ENCODE assay signal across 8 cellular contexts in genomic region chrX:1535241-1536041, GRCh38. TPM values are rescaled to one million over a fixed set of nuclear protein-coding genes. Genes with fewer than 3 reads are reported as not detected.
DNase-seq lines count a peak whose midpoint lies in the region; ATAC-seq and TF ChIP-seq lines count a peak whose summit lies in the region.

No MANE protein-coding gene starts in this region.

- H3K9me2 ChIP-seq in Loucy (replicated peaks; ENCODE audit: low read depth, low read length) (no peaks in the 10 kb centered on the region), hepatocyte (replicated peaks; ENCODE audit: insufficient read depth) (no peaks in the 10 kb centered on the region)

- H3K4me2 ChIP-seq in Loucy (ENCODE audit: low read depth, low read length, poor library complexity, severe bottlenecking) (peak overlapping the region; percentile 59), hepatocyte (no peak overlapping the region)

- peak overlapping the region; percentile 90 for H3K9ac ChIP-seq in Loucy (ENCODE audit: low read depth, low read length, poor library complexity, severe bottlenecking)
- peak overlapping the region; percentile 34 for H3K9ac ChIP-seq in mucosa of stomach (ENCODE audit: low read length)

- peak; percentile 54 for DNase-seq in activated T-cell treated with anti-CD3 and anti-CD28 coated beads, Interleukin-2, amount 50 U/mL, for 1 hour
- DNase-seq in osteocyte (ENCODE audit: extremely low spot score, unreplicated experiment) (no peak), foreskin keratinocyte (no peak), hepatocyte (ENCODE audit: low spot score) (no peak), DMS 273 (lab: John Stamatoyannopoulos, UW; ENCODE audit: unreplicated experiment) (no peak)

- peaks cover 5% of the 10 kb centered on the region for H3K4me1 ChIP-seq in Loucy (ENCODE audit: insufficient read depth, low read length, poor library complexity, severe bottlenecking)
- H3K4me1 ChIP-seq in mucosa of stomach (ENCODE audit: control insufficient read depth, insufficient read depth, low read length) = no peaks in the 10 kb centered on the region
- H3K4me1 ChIP-seq in foreskin keratinocyte = no peaks in the 10 kb centered on the region
- H3K4me1 ChIP-seq in hepatocyte (ENCODE audit: insufficient read depth) = no peaks in the 10 kb centered on the region

- no peaks in the 10 kb centered on the region for H3K27me3 ChIP-seq in Loucy (ENCODE audit: insufficient read depth, low read length, poor library complexity, severe bottlenecking)
- H3K27me3 ChIP-seq in mucosa of stomach (ENCODE audit: control insufficient read depth, insufficient read depth, low read length) = no peaks in the 10 kb centered on the region
- H3K27me3 ChIP-seq in foreskin keratinocyte = no peaks in the 10 kb centered on the region
- H3K27me3 ChIP-seq in hepatocyte = no peaks in the 10 kb centered on the region

- H3K27me3 Mint-ChIP-seq in osteocyte (ENCODE audit: unreplicated experiment) = no peaks in the 10 kb centered on the region

- H4K20me1 ChIP-seq in Loucy (ENCODE audit: insufficient read depth, low read length, poor library complexity, severe bottlenecking) (peaks cover 30% of the 10 kb centered on the region), hepatocyte (ENCODE audit: insufficient read depth, poor library complexity, severe bottlenecking) (no peaks in the 10 kb centered on the region)

- no peaks in the 10 kb centered on the region for H3K9me3 ChIP-seq in Loucy (ENCODE audit: insufficient read depth, low read depth, low read length)
- no peaks in the 10 kb centered on the region for H3K9me3 ChIP-seq in mucosa of stomach (ENCODE audit: control insufficient read depth, low read length)
- no peaks in the 10 kb centered on the region for H3K9me3 ChIP-seq in hepatocyte (ENCODE audit: low read depth)

- no peaks in the 10 kb centered on the region for H3K4me1 Mint-ChIP-seq in osteocyte (ENCODE audit: unreplicated experiment)

- H3K27ac Mint-ChIP-seq in osteocyte (ENCODE audit: unreplicated experiment) = no peak overlapping the region

- ATAC-seq in GM19043 (IDR thresholded peaks at IDR 0.05; ENCODE audit: low read depth, unreplicated experiment) = peak; percentile 23
- ATAC-seq in foreskin keratinocyte = no peak

- TF ChIP-seq CTCF in Loucy (conservative IDR thresholded peaks at IDR 0.05; ENCODE audit: low read length) = no peak
- no peak for TF ChIP-seq CTCF in osteocyte (IDR thresholded peaks at IDR 0.05)
- TF ChIP-seq CTCF in foreskin keratinocyte (conservative IDR thresholded peaks at IDR 0.05) = no peak
- no peak for TF ChIP-seq CTCF in hepatocyte (IDR thresholded peaks at IDR 0.05; ENCODE audit: poor library complexity)

- no peaks in the 10 kb centered on the region for H3K36me3 ChIP-seq in Loucy (ENCODE audit: insufficient read depth, low read length)
- H3K36me3 ChIP-seq in mucosa of stomach (ENCODE audit: control insufficient read depth, insufficient read depth, low read length) = no peaks in the 10 kb centered on the region
- no peaks in the 10 kb centered on the region for H3K36me3 ChIP-seq in hepatocyte (replicated peaks; ENCODE audit: insufficient read depth, low read depth)

- no peaks in the 10 kb centered on the region for H3K9me3 Mint-ChIP-seq in osteocyte (ENCODE audit: unreplicated experiment)

- peaks cover 55% of the 10 kb centered on the region for H3K79me2 ChIP-seq in Loucy (ENCODE audit: insufficient read depth, low read length)
- no peaks in the 10 kb centered on the region for H3K79me2 ChIP-seq in hepatocyte

- H2AFZ ChIP-seq in Loucy (ENCODE audit: low read length) (no peak overlapping the region), hepatocyte (no peak overlapping the region)

- H3F3A ChIP-seq in Loucy (ENCODE audit: low read depth) = peaks cover 2% of the 10 kb centered on the region; the same call in 1 of the 2 replicates

- H3K4me3 Mint-ChIP-seq in osteocyte (ENCODE audit: unreplicated experiment) = no peak overlapping the region

- H3K36me3 Mint-ChIP-seq in osteocyte (ENCODE audit: unreplicated experiment) = no peaks in the 10 kb centered on the region

- H3K4me3 ChIP-seq in Loucy (ENCODE audit: low read length, poor library complexity, severe bottlenecking) = peak overlapping the region; percentile 80
- no peak overlapping the region for H3K4me3 ChIP-seq in mucosa of stomach (ENCODE audit: low read length)
- H3K4me3 ChIP-seq in hepatocyte = no peak overlapping the region

- 96% methylated on average over 32 of the region's 33 CpGs for WGBS in hepatocyte (ENCODE audit: low lambda C conversion rate, missing lambda C conversion rate)

- H3K27ac ChIP-seq in foreskin keratinocyte (no peak overlapping the region), hepatocyte (no peak overlapping the region)

RNA-seq across cellular contexts. Expression of gene P2RY8, which starts 1.5 kb away (rescaled TPM):
- total RNA-seq in osteocyte (not detected in 2 replicates), foreskin keratinocyte (not detected in 2 replicates), hepatocyte (0.07 TPM in 1 of 2 replicates, not detected in the other)
- polyA plus RNA-seq in foreskin keratinocyte (not detected in 2 replicates), hepatocyte (0.54 TPM in 1 of 2 replicates, not detected in the other)

RNA-seq across cellular contexts. Expression of gene AKAP17A, which starts 56.0 kb away (rescaled TPM):
- total RNA-seq in osteocyte (43.6 and 48.7 TPM in 2 replicates), foreskin keratinocyte (22.5 and 23.5 TPM in 2 replicates), hepatocyte (28.4 and 46.3 TPM in 2 replicates)
- polyA plus RNA-seq in foreskin keratinocyte (14.3 and 14.6 TPM in 2 replicates), hepatocyte (85.2 and 98.6 TPM in 2 replicates)
